In the genomic region with DNA sequence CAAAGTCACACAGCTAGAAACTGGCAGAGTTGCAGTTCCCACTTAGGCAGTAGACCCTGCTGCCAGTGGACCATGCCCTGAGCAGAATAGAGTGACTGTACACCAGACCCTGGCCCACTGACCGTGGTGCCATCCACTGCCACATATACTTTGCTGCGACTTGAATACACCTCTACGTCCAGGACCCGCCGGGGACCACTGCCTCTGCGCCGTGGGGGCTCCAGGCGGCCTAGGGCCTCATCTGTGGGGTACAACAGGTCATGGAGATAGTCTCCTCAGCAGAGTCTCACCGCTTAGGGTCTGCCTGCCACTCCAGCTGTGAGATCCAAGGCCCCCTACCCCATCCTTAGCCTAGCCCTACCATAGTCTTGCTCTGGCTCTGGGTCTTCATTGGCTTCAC, we compare ENCODE assay signal across 16 cellular contexts. TPM values are rescaled to one million over a fixed set of nuclear protein-coding genes. Genes with fewer than 3 reads are reported as not detected.
DNase-seq lines count a peak whose midpoint lies in the region; ATAC-seq and TF ChIP-seq lines count a peak whose summit lies in the region.
"Had no signal": no experiment of that assay in that cellular context is flagged by ENCODE, and none has a peak within 500 bp of the region (broad histone marks: within the 10 kb centered on the region; RNA-seq: fewer than 3 reads in every experiment).

No MANE protein-coding gene starts in this region.

- peaks cover 28% of the 10 kb centered on the region for H3K4me1 Mint-ChIP-seq in CD4-positive, alpha-beta T cell (ENCODE audit: low read depth)
- H3K4me1 Mint-ChIP-seq in naive thymus-derived CD4-positive, alpha-beta T cell = peaks cover 13 to 36% (median 22%) of the 10 kb centered on the region in 7 donors

- H3K36me3 ChIP-seq in A673 (ENCODE audit: insufficient read depth, low read length, poor library complexity, severe bottlenecking) = peaks cover 19% of the 10 kb centered on the region
- peaks cover 31 to 41% of the 10 kb centered on the region in 2 donors for H3K36me3 ChIP-seq in ascending aorta
- peaks cover 0 to 53% (median 4%) of the 10 kb centered on the region in 3 experiments for H3K36me3 ChIP-seq in naive thymus-derived CD4-positive, alpha-beta T cell (ENCODE audit: control insufficient read depth in 2 of 3, insufficient read depth in 3 of 3, low read length in 3 of 3)
- H3K36me3 ChIP-seq in WERI-Rb-1 = peaks cover 12% of the 10 kb centered on the region

- H3K36me3 Mint-ChIP-seq in CD4-positive, alpha-beta T cell (ENCODE audit: low read depth) = peaks cover 47% of the 10 kb centered on the region
- H3K36me3 Mint-ChIP-seq in naive thymus-derived CD4-positive, alpha-beta T cell = peaks cover 0 to 26% (median 6%) of the 10 kb centered on the region in 5 donors

- H3K27ac ChIP-seq in A673 (ENCODE audit: low read depth, low read length, poor library complexity, severe bottlenecking) (no peak overlapping the region), ascending aorta (peak overlapping the region; percentile 82 to 88), WERI-Rb-1 (no peak overlapping the region)
- H3K27ac ChIP-seq in CD4-positive, alpha-beta T cell (ENCODE audit: low read depth, low read length) = no peak overlapping the region
- peak overlapping the region; percentile 90 for H3K27ac ChIP-seq in naive thymus-derived CD4-positive, alpha-beta T cell (ENCODE audit: low read depth, low read length)

- CTCF ChIA-PET in A673 (lab: Charles Lee) = no interaction called here
- CTCF ChIA-PET in CD4-positive, alpha-beta T cell (lab: Charles Lee) = no interaction called here
- CTCF ChIA-PET in naive thymus-derived CD4-positive, alpha-beta T cell (lab: Charles Lee) = no interaction called here

- H3K9me3 ChIP-seq in A673 (ENCODE audit: low read depth, low read length, poor library complexity, severe bottlenecking) (no peaks in the 10 kb centered on the region), ascending aorta (no peaks in the 10 kb centered on the region), WERI-Rb-1 (ENCODE audit: severe bottlenecking) (no peaks in the 10 kb centered on the region)
- no peaks in the 10 kb centered on the region for H3K9me3 ChIP-seq in CD4-positive, alpha-beta T cell (ENCODE audit: control insufficient read depth, low read length)
- no peaks in the 10 kb centered on the region for H3K9me3 ChIP-seq in naive thymus-derived CD4-positive, alpha-beta T cell (ENCODE audit: control insufficient read depth in 2 of 3, low read length in 3 of 3)
- H3K9me3 ChIP-seq: psoas muscle, tibial artery had no signal

- H3K4me3 ChIP-seq in A673 (ENCODE audit: low read depth, low read length, poor library complexity, severe bottlenecking) = peak overlapping the region; percentile 78
- no peak overlapping the region for H3K4me3 ChIP-seq in ascending aorta
- H3K4me3 ChIP-seq in naive thymus-derived CD4-positive, alpha-beta T cell (ENCODE audit: low read length) = no peak overlapping the region
- no peak overlapping the region for H3K4me3 ChIP-seq in WERI-Rb-1 (ENCODE audit: low read depth, low read length)

- DNase-seq in A673 (ENCODE audit: low spot score) (no peak), ascending aorta (ENCODE audit: low spot score in 2 of 2) (no peak), SHP77 (lab: John Stamatoyannopoulos, UW) (no peak), WERI-Rb-1 (no peak)
- no peak for DNase-seq in CD4-positive, alpha-beta T cell
- no peak for DNase-seq in naive thymus-derived CD4-positive, alpha-beta T cell
- DNase-seq: activated CD4-positive, alpha-beta T cell treated with anti-CD3 and anti-CD28 coated beads, Interleukin-2, amount 50 U/mL, for 48 hours; activated effector memory CD4-positive, alpha-beta T cell treated with Interleukin-2 at 50 U/mL for 16 hours; foreskin melanocyte; NCI-H2081 treated with DMSO at 0.1 percent for 48 hours; NCI-H748 treated with DMSO at 0.1 percent for 48 hours; psoas muscle; RPMI8226; tibial artery had no signal

- H3K9me3 Mint-ChIP-seq in CD4-positive, alpha-beta T cell = no peaks in the 10 kb centered on the region
- no peaks in the 10 kb centered on the region for H3K9me3 Mint-ChIP-seq in naive thymus-derived CD4-positive, alpha-beta T cell

- H3K4me1 ChIP-seq in A673 (ENCODE audit: insufficient read depth, low read length, poor library complexity, severe bottlenecking) = peaks cover 8% of the 10 kb centered on the region
- H3K4me1 ChIP-seq in ascending aorta = peaks cover 4 to 22% of the 10 kb centered on the region in 2 donors
- H3K4me1 ChIP-seq in naive thymus-derived CD4-positive, alpha-beta T cell (ENCODE audit: control insufficient read depth in 2 of 2, insufficient read depth in 2 of 2, low read length in 2 of 2) = peaks cover 13 to 22% of the 10 kb centered on the region in 2 donors

- no peak overlapping the region for H3K27ac Mint-ChIP-seq in CD4-positive, alpha-beta T cell
- peak overlapping the region in 2 of 9 donors; percentile 24 to 63 for H3K27ac Mint-ChIP-seq in naive thymus-derived CD4-positive, alpha-beta T cell

- POLR2A ChIA-PET in A673 (lab: Charles Lee; ENCODE audit: low non-redundant PET) = no interaction called here
- POLR2A ChIA-PET in CD4-positive, alpha-beta T cell (lab: Charles Lee) = interaction anchor here (0.9 kb wide), 1 partner anchor 50 kb away, joined by 3 read pairs; no protein-coding TSS in a partner anchor
- POLR2A ChIA-PET in naive thymus-derived CD4-positive, alpha-beta T cell (lab: Charles Lee) = interaction anchor here (0.6 kb wide), 1 partner anchor 745 kb away, joined by 3 read pairs; no protein-coding TSS in a partner anchor

- BruUV-seq in A673 (replicated peaks; lab: Mats Ljungman, UMichigan) = no TSS peak

- H3K27me3 ChIP-seq in A673 (replicated peaks; ENCODE audit: insufficient read depth, low read depth, low read length, poor library complexity) (no peaks in the 10 kb centered on the region), ascending aorta (no peaks in the 10 kb centered on the region), WERI-Rb-1 (ENCODE audit: insufficient read depth, low read depth, severe bottlenecking) (no peaks in the 10 kb centered on the region)
- no peaks in the 10 kb centered on the region for H3K27me3 ChIP-seq in CD4-positive, alpha-beta T cell (ENCODE audit: control insufficient read depth, insufficient read depth, low read length)
- H3K27me3 ChIP-seq in naive thymus-derived CD4-positive, alpha-beta T cell (ENCODE audit: control insufficient read depth in 2 of 2, insufficient read depth in 2 of 2, low read length in 2 of 2) = no peaks in the 10 kb centered on the region
- H3K27me3 ChIP-seq: tibial artery had no signal

- no peak for ATAC-seq in CD4-positive, alpha-beta T cell (ENCODE audit: poor library complexity)
- ATAC-seq in naive thymus-derived CD4-positive, alpha-beta T cell = no peak
- no peak for ATAC-seq in esophagus mucosa
- ATAC-seq: psoas muscle had no signal

- no peak for TF ChIP-seq CTCF in A673 (conservative IDR thresholded peaks at IDR 0.05; ENCODE audit: low read depth, low read length)
- no peak for TF ChIP-seq CTCF in CD4-positive, alpha-beta T cell (IDR thresholded peaks at IDR 0.05)
- no peak for TF ChIP-seq CTCF in ascending aorta (IDR thresholded peaks at IDR 0.05)
- no peak for TF ChIP-seq CTCF in WERI-Rb-1 (IDR thresholded peaks at IDR 0.05; ENCODE audit: low read depth, low read length)

- intact Hi-C loops in A673 (cut with micrococcal nuclease; ENCODE audit: unreplicated experiment) (no loop called here), ascending aorta (cut with DNase I) (no loop called here)
- intact Hi-C loops in CD4-positive, alpha-beta T cell (cut with DNase I, micrococcal nuclease) = loop anchor here in 1 of 2 experiments (5.0 to 10.0 kb wide), 3 partner anchors 106 to 1842 kb away; a partner anchor contains a TSS
- intact Hi-C loops in naive thymus-derived CD4-positive, alpha-beta T cell (cut with micrococcal nuclease) = no loop called here

- no peaks in the 10 kb centered on the region for H3K27me3 Mint-ChIP-seq in CD4-positive, alpha-beta T cell
- no peaks in the 10 kb centered on the region for H3K27me3 Mint-ChIP-seq in naive thymus-derived CD4-positive, alpha-beta T cell

- peak overlapping the region; percentile 86 for H3K4me3 Mint-ChIP-seq in CD4-positive, alpha-beta T cell
- peak overlapping the region in 7 of 10 donors; percentile 33 to 85 (median 79) for H3K4me3 Mint-ChIP-seq in naive thymus-derived CD4-positive, alpha-beta T cell

RNA-seq across cellular contexts. Expression of a gene that starts 1.6 kb away (rescaled TPM):
- total RNA-seq in A673 (2021) (71.0 and 90.9 TPM in 2 replicates), ascending aorta (122 TPM), esophagus mucosa (28.3 TPM)
- total RNA-seq in CD4-positive, alpha-beta T cell = 10 to 100 TPM; 21.1 to 29.0 TPM
- total RNA-seq in naive thymus-derived CD4-positive, alpha-beta T cell = 10 to 100 TPM; 35.7 to 58.6 (median 41.9) TPM
- polyA plus RNA-seq in naive thymus-derived CD4-positive, alpha-beta T cell = 10 to 100 TPM; 34.6 to 35.5 TPM

RNA-seq across cellular contexts. Expression of a gene that starts 6.5 kb away (rescaled TPM):
- 1.1 and 1.5 TPM in 2 replicates for total RNA-seq in A673 (2021)
- under 1 TPM in 1 of 2 experiments, not detected in 1; 0.14 TPM for total RNA-seq in CD4-positive, alpha-beta T cell
- total RNA-seq in ascending aorta = 7.2 TPM
- total RNA-seq in naive thymus-derived CD4-positive, alpha-beta T cell = 1 to 10 TPM in 2 of 5 experiments, under 1 TPM in 3; 0.12 to 1.3 (median 0.20) TPM
- not detected for polyA plus RNA-seq in naive thymus-derived CD4-positive, alpha-beta T cell
- 1.7 TPM for total RNA-seq in esophagus mucosa

RNA-seq across cellular contexts. Expression of a gene that starts 20.3 kb away (rescaled TPM):
- total RNA-seq in A673 (2021) (not detected in 2 replicates), ascending aorta (not detected), esophagus mucosa (not detected)
- not detected for total RNA-seq in CD4-positive, alpha-beta T cell
- total RNA-seq in naive thymus-derived CD4-positive, alpha-beta T cell = not detected
- not detected for polyA plus RNA-seq in naive thymus-derived CD4-positive, alpha-beta T cell
- total RNA-seq: HT1080, psoas muscle had no signal
- polyA plus RNA-seq: psoas muscle had no signal

RNA-seq across cellular contexts. Expression of a gene that starts 21.7 kb away (rescaled TPM):
- not detected in 2 replicates for total RNA-seq in A673 (2021)
- not detected for total RNA-seq in CD4-positive, alpha-beta T cell
- 8.9 TPM for total RNA-seq in ascending aorta
- not detected for total RNA-seq in naive thymus-derived CD4-positive, alpha-beta T cell
- polyA plus RNA-seq in naive thymus-derived CD4-positive, alpha-beta T cell = not detected
- 4.7 TPM for total RNA-seq in esophagus mucosa

RNA-seq across cellular contexts. Expression of a gene that starts 51.0 kb away (rescaled TPM):
- total RNA-seq in A673 (2021) (49.0 and 50.7 TPM in 2 replicates), ascending aorta (not detected), esophagus mucosa (5.2 TPM)
- 1 to 10 TPM in 1 of 2 experiments, under 1 TPM in 1; 0.33 to 1.0 TPM for total RNA-seq in CD4-positive, alpha-beta T cell
- 10 to 100 TPM in 1 of 5 experiments, 1 to 10 TPM in 3, under 1 TPM in 1; 0.94 to 31.9 (median 2.1) TPM for total RNA-seq in naive thymus-derived CD4-positive, alpha-beta T cell
- polyA plus RNA-seq in naive thymus-derived CD4-positive, alpha-beta T cell = 1 to 10 TPM in 1 of 2 donors, not detected in 1; 1.2 TPM

Comparison
In these comparisons a context has a peak if more than half of its experiments do, and no peak if none do; other contexts are left out.
1. H3K27ac ChIP-seq: peak in ascending aorta (2 of 2) and naive thymus-derived CD4-positive, alpha-beta T cell (single experiment); none in A673 (single experiment), CD4-positive, alpha-beta T cell (single experiment) and WERI-Rb-1 (single experiment).